ENCODE assay signal across 21 cellular contexts in genomic region chr11:83306385-83307080, GRCh38.
"Had no signal": no experiment of that assay in that cellular context is flagged by ENCODE, and none has a peak within 500 bp of the region (broad histone marks: within the 10 kb centered on the region; RNA-seq: fewer than 3 reads in every experiment).

No MANE protein-coding gene starts in this region.

- H3K9me3 ChIP-seq: breast epithelium, gastroesophageal sphincter, heart right ventricle, mucosa of descending colon, prostate gland, thoracic aorta, upper lobe of right lung had no signal

- ATAC-seq: gastroesophageal sphincter, heart right ventricle, left colon, mucosa of descending colon, right cardiac atrium, upper lobe of right lung had no signal

- DNase-seq: activated CD4-positive, alpha-beta memory T cell treated with anti-CD3 and anti-CD28 coated beads for 36 hours; activated CD4-positive, alpha-beta T cell treated with anti-CD3 and anti-CD28 coated beads for 48 hours; activated naive CD4-positive, alpha-beta T cell treated with anti-CD3 and anti-CD28 coated beads for 36 hours; activated naive CD8-positive, alpha-beta T cell treated with anti-CD3 and anti-CD28 coated beads, Interleukin-2, amount 10 ng/mL, durations not matched to agents 7 days and 5 days; activated T-cell treated with anti-CD3 and anti-CD28 coated beads, Interleukin-2, amount 50 U/mL, for 48 hours; amniotic stem cell; heart right ventricle; left colon; mesenchymal stem cell; mucosa of descending colon; right cardiac atrium; stimulated activated CD4-positive, alpha-beta T cell treated with anti-CD3 and anti-CD28 coated beads, Interleukin-4, amount 100 ng/mL, for 24 hours; stimulated activated naive CD4-positive, alpha-beta T cell treated with Interleukin-2 at 50 U/mL for 16 hours; T-helper 9 cell; upper lobe of right lung had no signal

- H3K4me1 ChIP-seq: breast epithelium, gastroesophageal sphincter, heart right ventricle, prostate gland, upper lobe of right lung had no signal

- H3K27me3 ChIP-seq: breast epithelium, gastroesophageal sphincter, heart right ventricle, upper lobe of right lung had no signal

- H3K36me3 ChIP-seq: breast epithelium, gastroesophageal sphincter, heart right ventricle, prostate gland, thoracic aorta, upper lobe of right lung had no signal

- H3K4me3 ChIP-seq: breast epithelium, coronary artery, gastroesophageal sphincter, heart right ventricle, mucosa of descending colon, prostate gland, thoracic aorta, upper lobe of right lung had no signal

- FAIRE-seq: keratinocyte had no signal

- H3K27ac ChIP-seq: breast epithelium, coronary artery, gastroesophageal sphincter, heart right ventricle, prostate gland, thoracic aorta, upper lobe of right lung had no signal
